Comparison of ENCODE assay signal across 23 cellular contexts in the genomic region with DNA sequence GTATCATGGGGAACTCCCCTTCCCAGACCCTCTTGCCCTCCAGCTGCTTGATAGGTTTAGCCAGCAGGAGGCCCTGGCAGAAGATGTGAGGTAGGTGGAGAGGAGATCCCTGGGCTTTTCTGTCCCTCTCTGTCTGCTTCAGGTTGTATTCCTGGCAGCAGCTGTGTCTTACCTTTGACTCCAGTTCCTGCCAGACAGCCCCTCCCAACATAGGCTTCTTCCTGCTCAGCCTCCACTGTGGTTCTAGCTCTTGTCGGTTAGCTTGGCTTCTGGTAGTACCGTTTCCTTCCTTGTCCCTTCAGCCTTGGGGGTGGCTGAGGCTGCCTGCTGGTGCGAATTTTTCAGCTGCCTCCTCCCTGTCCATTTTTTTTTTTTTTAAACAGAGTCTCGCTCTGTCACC.
A peak's percentile ranks its signal among the peaks of the same experiment; 100 is the strongest.
DNase-seq lines count a peak whose midpoint lies in the region; ATAC-seq and TF ChIP-seq lines count a peak whose summit lies in the region.
"Had no signal": no experiment of that assay in that cellular context is flagged by ENCODE, and none has a peak within 500 bp of the region (broad histone marks: within the 10 kb centered on the region; RNA-seq: fewer than 3 reads in every experiment).

No MANE protein-coding gene starts in this region.

- H3K27ac Mint-ChIP-seq in activated CD4-positive, alpha-beta T cell treated with anti-CD3 and anti-CD28 coated beads for 36 hours, result no peak overlapping the region
- peak overlapping the region; percentile 38 for H3K27ac Mint-ChIP-seq in CD8-positive, alpha-beta T cell
- peak overlapping the region; percentile 33 for H3K27ac Mint-ChIP-seq in T-helper 2 cell treated with Interferon-gamma antibody and Interleukin-4, amounts not matched to agents 5 μg/mL and 100 μg/mL, for 36 hours
- H3K27ac Mint-ChIP-seq: stimulated activated memory B cell treated with anti-CD40 and anti-IgM and Interleukin-4, amounts not matched to agents 10 μg/mL and 1 μg/mL and 100 μg/mL, for 72 hours had no signal

- H3K4me3 ChIP-seq in CD8-positive, alpha-beta T cell (ENCODE audit: low read depth, low read length), result no peak overlapping the region
- H3K4me3 ChIP-seq in mucosa of descending colon, result no peak overlapping the region
- H3K4me3 ChIP-seq: SJCRH30, thoracic aorta had no signal

- CTCF ChIA-PET in activated CD4-positive, alpha-beta T cell treated with anti-CD3 and anti-CD28 coated beads for 36 hours (lab: Charles Lee), result interaction anchor here (0.7 to 1.1 kb wide), 2 partner anchors 15 to 177 kb away, joined by 3 read pairs; no protein-coding TSS in a partner anchor
- CTCF ChIA-PET in CD8-positive, alpha-beta T cell (lab: Charles Lee), result interaction anchor here (0.7 to 1.4 kb wide), 5 partner anchors 8 to 299 kb away, joined by 3 read pairs; no protein-coding TSS in a partner anchor

- no peaks in the 10 kb centered on the region for H3K9me3 ChIP-seq in CD8-positive, alpha-beta T cell (ENCODE audit: low read length)
- H3K9me3 ChIP-seq in mucosa of descending colon, result no peaks in the 10 kb centered on the region
- H3K9me3 ChIP-seq: SJCRH30, thoracic aorta had no signal

- peaks cover 14% of the 10 kb centered on the region for H3K4me1 ChIP-seq in CD8-positive, alpha-beta T cell (ENCODE audit: insufficient read depth, low read length)
- no peaks in the 10 kb centered on the region for H3K4me1 ChIP-seq in mucosa of descending colon (ENCODE audit: low read depth)
- H3K4me1 ChIP-seq: SJCRH30 had no signal

- no peaks in the 10 kb centered on the region for H3K36me3 ChIP-seq in CD8-positive, alpha-beta T cell (ENCODE audit: insufficient read depth, low read length)
- H3K36me3 ChIP-seq in mucosa of descending colon (ENCODE audit: low read depth), result no peaks in the 10 kb centered on the region
- H3K36me3 ChIP-seq: SJCRH30, thoracic aorta had no signal

- no peak for TF ChIP-seq CTCF in CD8-positive, alpha-beta T cell (IDR thresholded peaks at IDR 0.05)
- TF ChIP-seq CTCF in mucosa of descending colon (IDR thresholded peaks at IDR 0.05), result no peak

- H3K27me3 Mint-ChIP-seq in activated CD4-positive, alpha-beta T cell treated with anti-CD3 and anti-CD28 coated beads for 36 hours, result no peaks in the 10 kb centered on the region
- no peaks in the 10 kb centered on the region for H3K27me3 Mint-ChIP-seq in CD8-positive, alpha-beta T cell (ENCODE audit: low read depth)
- peaks cover 52% of the 10 kb centered on the region for H3K27me3 Mint-ChIP-seq in T-helper 2 cell treated with Interferon-gamma antibody and Interleukin-4, amounts not matched to agents 5 μg/mL and 100 μg/mL, for 36 hours (ENCODE audit: low read depth)

- POLR2A ChIA-PET in activated CD4-positive, alpha-beta T cell treated with anti-CD3 and anti-CD28 coated beads for 36 hours (lab: Charles Lee), result no interaction called here
- POLR2A ChIA-PET in CD8-positive, alpha-beta T cell (lab: Charles Lee), result interaction anchor here (0.7 to 2.4 kb wide), 3 partner anchors 9 to 61 kb away, joined by 3 to 12 read pairs (median 3); no protein-coding TSS in a partner anchor

- no peak overlapping the region for H3K4me3 Mint-ChIP-seq in activated CD4-positive, alpha-beta T cell treated with anti-CD3 and anti-CD28 coated beads for 36 hours
- no peak overlapping the region for H3K4me3 Mint-ChIP-seq in CD8-positive, alpha-beta T cell
- H3K4me3 Mint-ChIP-seq in T-helper 2 cell treated with Interferon-gamma antibody and Interleukin-4, amounts not matched to agents 5 μg/mL and 100 μg/mL, for 36 hours, result peak overlapping the region; percentile 18
- H3K4me3 Mint-ChIP-seq: H9; stimulated activated memory B cell treated with anti-CD40 and anti-IgM and Interleukin-4, amounts not matched to agents 10 μg/mL and 1 μg/mL and 100 μg/mL, for 72 hours had no signal

- no peaks in the 10 kb centered on the region for H3K27me3 ChIP-seq in CD8-positive, alpha-beta T cell (ENCODE audit: insufficient read depth, low read length)

- H3K4me1 Mint-ChIP-seq in activated CD4-positive, alpha-beta T cell treated with anti-CD3 and anti-CD28 coated beads for 36 hours, result peaks cover 14% of the 10 kb centered on the region
- peaks cover 13% of the 10 kb centered on the region for H3K4me1 Mint-ChIP-seq in CD8-positive, alpha-beta T cell (ENCODE audit: low read depth)
- H3K4me1 Mint-ChIP-seq in T-helper 2 cell treated with Interferon-gamma antibody and Interleukin-4, amounts not matched to agents 5 μg/mL and 100 μg/mL, for 36 hours (ENCODE audit: low read depth), result peaks cover 19% of the 10 kb centered on the region

- no peak overlapping the region for H3K27ac ChIP-seq in CD8-positive, alpha-beta T cell (ENCODE audit: low read depth, low read length)
- H3K27ac ChIP-seq: 22Rv1, HL-60, SJCRH30, thoracic aorta had no signal

- DNase-seq in activated CD4-positive, alpha-beta T cell treated with anti-CD3 and anti-CD28 coated beads for 36 hours, result no peak
- no peak for DNase-seq in activated CD4-positive, alpha-beta T cell treated with anti-CD3 and anti-CD28 coated beads for 1 hour
- peak in 3 of 7 experiments; percentile 20 to 50 (median 40) for DNase-seq in CD8-positive, alpha-beta T cell
- no peak for DNase-seq in T-helper 2 cell treated with Interferon-gamma antibody and Interleukin-4, amounts not matched to agents 5 μg/mL and 100 μg/mL, for 36 hours (ENCODE audit: low spot score)
- DNase-seq in mucosa of descending colon (peak in 1 of 3 donors; percentile 29), hypothalamus (lab: John Stamatoyannopoulos, UW) (no peak)
- no peak for DNase-seq in activated CD4-positive, CD25-positive, alpha-beta regulatory T cell treated with anti-CD3 and anti-CD28 coated beads, Interleukin-2, amount 50 U/mL, for 72 hours
- DNase-seq: activated CD8-positive, alpha-beta memory T cell treated with anti-CD3 and anti-CD28 coated beads, Interleukin-2, amount 50 U/mL, for 4 hours; amygdala; cortex of kidney; H9; mammary epithelial cell; NCI-H1417; NCI-H2081 treated with DMSO at 0.1 percent for 48 hours; SJCRH30; small intestine; stimulated activated CD4-positive, alpha-beta T cell treated with anti-CD3 and anti-CD28 coated beads, Interleukin-2, amount 100 ng/mL, for 24 hours had no signal

- intact Hi-C loops in activated CD4-positive, alpha-beta T cell treated with anti-CD3 and anti-CD28 coated beads for 36 hours (cut with DNase I, micrococcal nuclease), result no loop called here
- intact Hi-C loops in CD8-positive, alpha-beta T cell (cut with DNase I, micrococcal nuclease), result no loop called here
- intact Hi-C loops in mucosa of descending colon (cut with DNase I, micrococcal nuclease), result no loop called here

- H3K9me3 Mint-ChIP-seq in activated CD4-positive, alpha-beta T cell treated with anti-CD3 and anti-CD28 coated beads for 36 hours (ENCODE audit: low read depth), result no peaks in the 10 kb centered on the region
- no peaks in the 10 kb centered on the region for H3K9me3 Mint-ChIP-seq in CD8-positive, alpha-beta T cell
- H3K9me3 Mint-ChIP-seq in T-helper 2 cell treated with Interferon-gamma antibody and Interleukin-4, amounts not matched to agents 5 μg/mL and 100 μg/mL, for 36 hours, result peaks cover 5% of the 10 kb centered on the region
- H3K9me3 Mint-ChIP-seq: H9 had no signal

- no peaks in the 10 kb centered on the region for H3K36me3 Mint-ChIP-seq in activated CD4-positive, alpha-beta T cell treated with anti-CD3 and anti-CD28 coated beads for 36 hours (ENCODE audit: low read depth)
- H3K36me3 Mint-ChIP-seq in CD8-positive, alpha-beta T cell, result no peaks in the 10 kb centered on the region
- H3K36me3 Mint-ChIP-seq in T-helper 2 cell treated with Interferon-gamma antibody and Interleukin-4, amounts not matched to agents 5 μg/mL and 100 μg/mL, for 36 hours (ENCODE audit: low read depth), result peaks cover 3% of the 10 kb centered on the region
- H3K36me3 Mint-ChIP-seq: stimulated activated memory B cell treated with anti-CD40 and anti-IgM and Interleukin-4, amounts not matched to agents 10 μg/mL and 1 μg/mL and 100 μg/mL, for 72 hours had no signal

- ATAC-seq in activated CD4-positive, alpha-beta T cell treated with anti-CD3 and anti-CD28 coated beads for 36 hours, result peak; percentile 63
- peak; percentile 81 for ATAC-seq in CD8-positive, alpha-beta T cell
- ATAC-seq in mucosa of descending colon (peak; percentile 56), HG02610 (IDR thresholded peaks at IDR 0.05; ENCODE audit: unreplicated experiment) (no peak)
- ATAC-seq: Panc1; stimulated activated memory B cell treated with anti-CD40 and anti-IgM and Interleukin-4, amounts not matched to agents 10 μg/mL and 1 μg/mL and 100 μg/mL, for 72 hours had no signal
